In the genomic region with DNA sequence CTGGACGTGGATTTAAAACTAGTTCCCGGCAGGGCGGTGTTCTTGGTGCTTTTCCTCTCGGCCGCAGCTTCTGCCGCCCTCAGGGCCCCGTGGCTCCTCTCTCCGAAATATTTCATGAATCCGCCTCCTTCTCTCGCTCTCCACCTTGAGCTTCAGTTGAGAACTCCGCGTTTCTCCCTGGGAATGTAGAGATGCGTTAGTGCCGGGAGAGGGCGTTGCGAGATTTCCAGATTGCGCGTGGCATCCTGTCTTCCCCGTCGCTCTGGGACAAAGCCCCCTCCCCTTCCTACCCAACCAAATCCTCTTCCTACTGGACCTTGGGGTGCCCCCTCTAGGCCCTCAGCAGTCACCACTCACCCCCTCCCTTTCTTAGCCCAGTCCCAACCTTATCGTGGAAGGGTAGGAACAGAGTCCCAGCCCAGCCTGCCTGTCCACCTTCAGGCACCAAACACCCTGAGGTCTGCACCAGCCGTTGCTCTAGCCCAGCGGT, we compare ENCODE assay signal across 8 cellular contexts. TPM values are rescaled to one million over a fixed set of nuclear protein-coding genes. Genes with fewer than 3 reads are reported as not detected.
A peak's percentile ranks its signal among the peaks of the same experiment; 100 is the strongest.
DNase-seq lines count a peak whose midpoint lies in the region; ATAC-seq, FAIRE-seq and TF ChIP-seq lines count a peak whose summit lies in the region.

No MANE protein-coding gene starts in this region.

- H3K9me3 ChIP-seq in WERI-Rb-1 (ENCODE audit: severe bottlenecking): peaks cover 10% of the 10 kb centered on the region

- peak overlapping the region; percentile 50 to 76 for H3K4me3 Mint-ChIP-seq in CD14-positive monocyte

- H3K36me3 Mint-ChIP-seq in CD14-positive monocyte: peaks cover 2 to 3% of the 10 kb centered on the region in 2 donors

- H3K27me3 ChIP-seq in WERI-Rb-1 (ENCODE audit: insufficient read depth, low read depth, severe bottlenecking): no peaks in the 10 kb centered on the region

- DNase-seq in CD14-positive monocyte (ENCODE audit: low spot score): no peak
- no peak for DNase-seq in GM18507 (ENCODE audit: extremely low spot score, insufficient read length, low read depth)
- DNase-seq in WERI-Rb-1: peak; percentile 71
- peak; percentile 88 for DNase-seq in islet precursor cell
- DNase-seq in cortex of kidney (lab: John Stamatoyannopoulos, UW): no peak
- no peak for DNase-seq in KG1 (lab: John Stamatoyannopoulos, UW)
- DNase-seq in T1000 (lab: John Stamatoyannopoulos, UW): no peak

- TF ChIP-seq CTCF in CD14-positive monocyte (IDR thresholded peaks at IDR 0.05): peak; percentile 76
- peak; percentile 82 for TF ChIP-seq CTCF in WERI-Rb-1 (IDR thresholded peaks at IDR 0.05; ENCODE audit: low read depth, low read length)

- peaks cover 11 to 20% (median 14%) of the 10 kb centered on the region in 3 donors for H3K27me3 Mint-ChIP-seq in CD14-positive monocyte (ENCODE audit: low read depth in 3 of 3)

- peak; percentile 69 for FAIRE-seq in GM18507 (lab: Jason Lieb, UNC)

- intact Hi-C loops in CD14-positive monocyte (cut with micrococcal nuclease): loop anchor here in 1 of 2 donors (2.0 kb wide), 1 partner anchor 61 kb away; no protein-coding TSS in a partner anchor

- peaks cover 5 to 15% (median 11%) of the 10 kb centered on the region in 7 donors for H3K9me3 Mint-ChIP-seq in CD14-positive monocyte

- no peak for ATAC-seq in GM21390 (IDR thresholded peaks at IDR 0.05; ENCODE audit: unreplicated experiment)

- H3K27ac ChIP-seq in WERI-Rb-1: peak overlapping the region; percentile 68

- H3K4me3 ChIP-seq in WERI-Rb-1 (ENCODE audit: low read depth, low read length): peak overlapping the region; percentile 51

- H3K36me3 ChIP-seq in WERI-Rb-1: peaks cover 6% of the 10 kb centered on the region

- peak overlapping the region in 3 of 7 donors; percentile 19 to 77 (median 75) for H3K27ac Mint-ChIP-seq in CD14-positive monocyte

- H3K4me1 Mint-ChIP-seq in CD14-positive monocyte: peaks cover 20% of the 10 kb centered on the region

RNA-seq across cellular contexts. Expression of gene RAC2, which starts 15.5 kb away (rescaled TPM):
- 100 to 1,000 TPM; 360 to 529 TPM for polyA plus RNA-seq in CD14-positive monocyte

RNA-seq across cellular contexts. Expression of gene CYTH4, which starts 22.7 kb away (rescaled TPM):
- 10 to 100 TPM; 51.0 to 70.0 TPM for polyA plus RNA-seq in CD14-positive monocyte

RNA-seq across cellular contexts. Expression of gene SSTR3, which starts 47.3 kb away (rescaled TPM):
- not detected for polyA plus RNA-seq in CD14-positive monocyte

Comparison
In these comparisons a context has a peak if more than half of its experiments do, and no peak if none do; other contexts are left out.
1. DNase-seq: peak in WERI-Rb-1 (single experiment) and islet precursor cell (single experiment); none in CD14-positive monocyte (single experiment), GM18507 (single experiment), cortex of kidney (single experiment), KG1 (single experiment) and T1000 (single experiment).